In the genomic region with DNA sequence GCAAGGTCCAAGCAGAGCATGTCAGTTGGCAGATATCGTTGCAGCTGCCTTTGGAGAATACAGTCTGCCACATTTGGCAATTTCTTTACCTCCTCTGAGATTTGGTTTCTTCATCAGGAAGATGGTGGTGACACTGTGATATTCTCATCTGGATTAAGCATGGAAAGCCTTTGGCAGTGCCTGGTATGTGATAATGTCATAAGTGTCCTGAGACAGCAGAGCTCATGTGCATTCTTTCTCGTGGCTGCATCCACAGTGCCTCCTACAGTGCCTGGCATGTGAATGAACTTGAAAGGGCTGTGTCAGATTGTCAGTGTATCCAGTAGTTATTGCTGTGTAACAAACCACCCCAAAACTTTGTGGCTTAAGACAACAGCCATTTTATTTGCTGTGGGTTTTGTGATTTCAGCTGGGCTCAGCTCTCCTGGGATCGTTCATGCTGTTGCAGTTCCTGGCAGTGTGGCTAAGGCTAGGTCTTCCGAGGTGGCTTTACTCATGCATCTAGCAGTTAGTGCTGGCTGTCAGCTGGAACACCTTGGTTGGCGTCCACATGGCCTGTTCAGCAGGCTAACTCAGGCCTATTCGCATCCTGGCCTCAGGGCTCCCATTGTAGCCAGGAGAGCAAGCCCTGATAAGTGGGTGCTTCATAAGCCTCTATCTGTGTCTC, we compare ENCODE assay signal across 21 cellular contexts. TPM values are rescaled to one million over a fixed set of nuclear protein-coding genes. Genes with fewer than 3 reads are reported as not detected.
DNase-seq lines count a peak whose midpoint lies in the region; ATAC-seq and TF ChIP-seq lines count a peak whose summit lies in the region.
"Had no signal": no experiment of that assay in that cellular context is flagged by ENCODE, and none has a peak within 500 bp of the region (broad histone marks: within the 10 kb centered on the region; RNA-seq: fewer than 3 reads in every experiment).

No MANE protein-coding gene starts in this region.

- intact Hi-C loops in MCF 10A (cut with micrococcal nuclease), result no loop called here
- intact Hi-C loops in breast epithelium (cut with DNase I; ENCODE audit: low total_unique reads), result no loop called here

- H3K4me1 ChIP-seq in breast epithelium, result no peaks in the 10 kb centered on the region
- H3K4me1 ChIP-seq: spleen had no signal

- DNase-seq in MCF 10A (ENCODE audit: unreplicated experiment) (no peak), breast epithelium (ENCODE audit: low spot score in 2 of 2) (no peak), epithelial cell of prostate (ENCODE audit: low read depth, low spot score) (no peak), mesenteric fat pad (ENCODE audit: low spot score) (peak; percentile 60), WERI-Rb-1 (no peak), DMS53 (lab: John Stamatoyannopoulos, UW) (no peak)
- no peak for DNase-seq in activated T-cell treated with anti-CD3 and anti-CD28 coated beads, Interleukin-2, amount 50 U/mL, for 24 hours
- DNase-seq: activated B cell treated with CpG ODN at 0.5 μM for 24 hours; activated CD8-positive, alpha-beta memory T cell treated with anti-CD3 and anti-CD28 coated beads for 24 hours; DMS153; GOT3; kidney; natural killer cell; NCI-H187; spleen; testis had no signal

- peaks cover 48% of the 10 kb centered on the region for H3K4me1 Mint-ChIP-seq in MCF 10A (ENCODE audit: insufficient read depth, unreplicated experiment)
- H3K4me1 Mint-ChIP-seq in activated T-cell treated with anti-CD3 and anti-CD28 coated beads, Interleukin-2, amount 50 U/mL, for 24 hours (ENCODE audit: low read depth), result peaks cover 4% of the 10 kb centered on the region
- H3K4me1 Mint-ChIP-seq: activated B cell treated with CpG ODN at 0.5 μM for 24 hours, IgD-negative memory B cell had no signal

- H3K36me3 ChIP-seq in breast epithelium (no peaks in the 10 kb centered on the region), WERI-Rb-1 (no peaks in the 10 kb centered on the region)
- H3K36me3 ChIP-seq: spleen had no signal

- no TSS peak for BruUV-seq in MCF 10A (replicated peaks; lab: Mats Ljungman, UMichigan)

- H3K9me3 ChIP-seq in breast epithelium (no peaks in the 10 kb centered on the region), WERI-Rb-1 (ENCODE audit: severe bottlenecking) (no peaks in the 10 kb centered on the region)
- H3K9me3 ChIP-seq: spleen, testis had no signal

- no peaks in the 10 kb centered on the region for H3K9me3 Mint-ChIP-seq in MCF 10A (ENCODE audit: unreplicated experiment)
- no peaks in the 10 kb centered on the region for H3K9me3 Mint-ChIP-seq in activated T-cell treated with anti-CD3 and anti-CD28 coated beads, Interleukin-2, amount 50 U/mL, for 24 hours
- H3K9me3 Mint-ChIP-seq: activated B cell treated with CpG ODN at 0.5 μM for 24 hours, natural killer cell had no signal

- ATAC-seq in HG03280 (IDR thresholded peaks at IDR 0.05; ENCODE audit: unreplicated experiment), result no peak
- ATAC-seq: natural killer cell had no signal

- peak overlapping the region; percentile 87 for H3K27ac Mint-ChIP-seq in MCF 10A (ENCODE audit: low read depth, unreplicated experiment)
- no peak overlapping the region for H3K27ac Mint-ChIP-seq in activated T-cell treated with anti-CD3 and anti-CD28 coated beads, Interleukin-2, amount 50 U/mL, for 24 hours
- H3K27ac Mint-ChIP-seq: activated B cell treated with CpG ODN at 0.5 μM for 24 hours; activated naive CD8-positive, alpha-beta T cell; IgD-negative memory B cell; natural killer cell had no signal

- H3K27me3 ChIP-seq in breast epithelium (no peaks in the 10 kb centered on the region), WERI-Rb-1 (ENCODE audit: insufficient read depth, low read depth, severe bottlenecking) (no peaks in the 10 kb centered on the region)
- H3K27me3 ChIP-seq: hepatocyte, spleen, testis had no signal

- H3K4me3 Mint-ChIP-seq in MCF 10A (ENCODE audit: unreplicated experiment), result no peak overlapping the region
- no peak overlapping the region for H3K4me3 Mint-ChIP-seq in activated T-cell treated with anti-CD3 and anti-CD28 coated beads, Interleukin-2, amount 50 U/mL, for 24 hours
- H3K4me3 Mint-ChIP-seq: activated B cell treated with CpG ODN at 0.5 μM for 24 hours; activated naive CD8-positive, alpha-beta T cell; IgD-negative memory B cell; natural killer cell had no signal

- H3K36me3 Mint-ChIP-seq in MCF 10A (ENCODE audit: insufficient read depth, unreplicated experiment), result no peaks in the 10 kb centered on the region
- no peaks in the 10 kb centered on the region for H3K36me3 Mint-ChIP-seq in activated T-cell treated with anti-CD3 and anti-CD28 coated beads, Interleukin-2, amount 50 U/mL, for 24 hours (ENCODE audit: low read depth)
- H3K36me3 Mint-ChIP-seq: activated naive CD8-positive, alpha-beta T cell; natural killer cell had no signal

- H3K4me3 ChIP-seq in breast epithelium (no peak overlapping the region), WERI-Rb-1 (ENCODE audit: low read depth, low read length) (no peak overlapping the region)
- H3K4me3 ChIP-seq: hepatocyte, spleen, testis had no signal

- TF ChIP-seq CTCF in MCF 10A (IDR thresholded peaks at IDR 0.05; ENCODE audit: unreplicated experiment), result no peak
- no peak for TF ChIP-seq CTCF in breast epithelium (IDR thresholded peaks at IDR 0.05)
- no peak for TF ChIP-seq CTCF in WERI-Rb-1 (IDR thresholded peaks at IDR 0.05; ENCODE audit: low read depth, low read length)

- CTCF ChIA-PET in MCF 10A (lab: Yijun Ruan, JAX), result interaction anchor here (0.5 to 1.0 kb wide), 3 partner anchors 12 to 207 kb away, joined by 3 to 5 read pairs (median 4); no protein-coding TSS in a partner anchor

- POLR2A ChIA-PET in MCF 10A (lab: Yijun Ruan, JAX), result interaction anchor here (1.1 to 3.4 kb wide), 3 partner anchors 11 to 15 kb away, joined by 3 to 26 read pairs (median 9); no protein-coding TSS in a partner anchor

- no peak for TF ChIP-seq POLR2A in breast epithelium (IDR thresholded peaks at IDR 0.05)

- no peak overlapping the region for H3K27ac ChIP-seq in breast epithelium
- H3K27ac ChIP-seq in epithelial cell of prostate, result peak overlapping the region; percentile 93
- H3K27ac ChIP-seq in WERI-Rb-1, result no peak overlapping the region
- H3K27ac ChIP-seq: C4-2B, hepatocyte, spleen, testis had no signal

- H3K27me3 Mint-ChIP-seq in MCF 10A (ENCODE audit: insufficient read depth, unreplicated experiment), result no peaks in the 10 kb centered on the region
- no peaks in the 10 kb centered on the region for H3K27me3 Mint-ChIP-seq in activated T-cell treated with anti-CD3 and anti-CD28 coated beads, Interleukin-2, amount 50 U/mL, for 24 hours
- H3K27me3 Mint-ChIP-seq: activated B cell treated with CpG ODN at 0.5 μM for 24 hours; activated naive CD8-positive, alpha-beta T cell had no signal

RNA-seq across cellular contexts. Expression of a gene that starts 35.7 kb away (rescaled TPM):
- total RNA-seq in MCF 10A (2022) (151 and 154 TPM in 2 replicates), breast epithelium (10 to 100 TPM; 30.9 to 52.4 (median 38.6) TPM), mesenteric fat pad (31.1 TPM)
